ENCODE assay signal across 8 cellular contexts in the genomic region with DNA sequence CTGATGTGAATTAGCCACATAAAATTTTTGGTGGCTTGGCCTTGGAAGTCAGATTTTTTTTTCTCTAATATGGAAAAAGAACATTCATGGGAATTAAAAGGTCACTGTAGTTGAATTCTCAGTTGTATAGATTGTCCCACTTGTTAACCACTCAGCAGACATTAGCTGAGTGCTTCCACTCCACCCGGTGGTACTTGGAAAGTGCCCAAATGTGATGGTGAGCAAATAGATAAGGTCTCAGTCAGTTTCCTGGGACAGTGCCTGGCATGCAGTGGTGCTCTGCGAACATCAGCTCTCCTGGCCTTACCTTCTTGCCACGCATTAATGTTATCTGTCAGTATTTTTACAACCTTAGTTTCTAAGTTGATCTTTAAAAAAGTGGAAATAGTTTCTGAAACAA. TPM values are rescaled to one million over a fixed set of nuclear protein-coding genes. Genes with fewer than 3 reads are reported as not detected.
A peak's percentile ranks its signal among the peaks of the same experiment; 100 is the strongest.
DNase-seq lines count a peak whose midpoint lies in the region; ATAC-seq and TF ChIP-seq lines count a peak whose summit lies in the region.

No MANE protein-coding gene starts in this region.

- peak overlapping the region; percentile 82 for H3K9ac ChIP-seq in MM.1S (ENCODE audit: low read length)

- no peaks in the 10 kb centered on the region for H3K9me3 ChIP-seq in CD8-positive, alpha-beta T cell (ENCODE audit: low read length)
- H3K9me3 ChIP-seq in MM.1S (replicated peaks; ENCODE audit: insufficient read depth, low read length), result no peaks in the 10 kb centered on the region
- no peaks in the 10 kb centered on the region for H3K9me3 ChIP-seq in muscle layer of duodenum (ENCODE audit: control insufficient read depth in 1 of 2, low read length in 2 of 2)

- H3K4me3 ChIP-seq in CD8-positive, alpha-beta T cell (ENCODE audit: low read depth, low read length), result peak overlapping the region; percentile 78
- H3K4me3 ChIP-seq in MM.1S (ENCODE audit: low read length), result peak overlapping the region; percentile 90
- H3K4me3 ChIP-seq in muscle layer of duodenum (ENCODE audit: low read depth in 1 of 2, low read length in 2 of 2), result peak overlapping the region; percentile 87 to 97

- H3K79me2 ChIP-seq in MM.1S (ENCODE audit: low read length), result peaks cover 99% of the 10 kb centered on the region

- peaks cover 46% of the 10 kb centered on the region for H3K4me1 ChIP-seq in CD8-positive, alpha-beta T cell (ENCODE audit: insufficient read depth, low read length)
- H3K4me1 ChIP-seq in MM.1S (ENCODE audit: low read length) (peaks cover 17% of the 10 kb centered on the region), muscle layer of duodenum (ENCODE audit: control insufficient read depth in 1 of 2, insufficient read depth in 2 of 2, low read length in 2 of 2) (peaks cover 7 to 52% of the 10 kb centered on the region in 2 donors)

- H3K36me3 ChIP-seq in CD8-positive, alpha-beta T cell (ENCODE audit: insufficient read depth, low read length), result no peaks in the 10 kb centered on the region
- no peaks in the 10 kb centered on the region; the same call in 1 of the 2 replicates for H3K36me3 ChIP-seq in MM.1S (replicated peaks; ENCODE audit: insufficient read depth, low read length)
- no peaks in the 10 kb centered on the region for H3K36me3 ChIP-seq in muscle layer of duodenum (ENCODE audit: control insufficient read depth in 1 of 2, insufficient read depth in 2 of 2, low read length in 2 of 2)

- peaks cover 32% of the 10 kb centered on the region for H4K20me1 ChIP-seq in MM.1S (ENCODE audit: insufficient read depth, low read length)

- intact Hi-C loops in CD8-positive, alpha-beta T cell (cut with DNase I, micrococcal nuclease), result no loop called here
- intact Hi-C loops in dendritic cell treated with granulocyte-macrophage colony-stimulating factor and Interleukin-4, amounts not matched to agents 40 ng/mL and 50 ng/mL, for 4 days (cut with micrococcal nuclease), result no loop called here

- no peaks in the 10 kb centered on the region for H3K27me3 Mint-ChIP-seq in CD8-positive, alpha-beta T cell (ENCODE audit: low read depth)
- H3K27me3 Mint-ChIP-seq in dendritic cell treated with granulocyte-macrophage colony-stimulating factor and Interleukin-4, amounts not matched to agents 40 ng/mL and 50 ng/mL, for 4 days, result no peaks in the 10 kb centered on the region

- DNase-seq in CD8-positive, alpha-beta T cell, result no peak
- DNase-seq in MM.1S, result no peak
- no peak for DNase-seq in GDM1 (lab: John Stamatoyannopoulos, UW)
- no peak for DNase-seq in Ammon's horn (ENCODE audit: low spot score)

- H3K9me2 ChIP-seq in MM.1S (replicated peaks; ENCODE audit: insufficient read depth, low read length), result no peaks in the 10 kb centered on the region

- H3K27me3 ChIP-seq in CD8-positive, alpha-beta T cell (ENCODE audit: insufficient read depth, low read length), result no peaks in the 10 kb centered on the region
- H3K27me3 ChIP-seq in MM.1S (replicated peaks; ENCODE audit: insufficient read depth, low read length) (no peaks in the 10 kb centered on the region), muscle layer of duodenum (ENCODE audit: low read depth, low read length) (no peaks in the 10 kb centered on the region)

- CTCF ChIA-PET in CD8-positive, alpha-beta T cell (lab: Charles Lee), result no interaction called here

- no peak overlapping the region for H3K4me3 Mint-ChIP-seq in CD8-positive, alpha-beta T cell
- peak overlapping the region; percentile 23 for H3K4me3 Mint-ChIP-seq in dendritic cell treated with granulocyte-macrophage colony-stimulating factor and Interleukin-4, amounts not matched to agents 40 ng/mL and 50 ng/mL, for 4 days

- no peak overlapping the region for H2AFZ ChIP-seq in MM.1S (ENCODE audit: low read length)

- ATAC-seq in CD8-positive, alpha-beta T cell, result no peak
- no peak for ATAC-seq in HG03442 (IDR thresholded peaks at IDR 0.05; ENCODE audit: unreplicated experiment)
- no peak for ATAC-seq in HG03280 (IDR thresholded peaks at IDR 0.05; ENCODE audit: unreplicated experiment)

- POLR2A ChIA-PET in CD8-positive, alpha-beta T cell (lab: Charles Lee), result interaction anchor here (0.9 to 1.1 kb wide), 2 partner anchors 20 to 29 kb away, joined by 3 to 4 read pairs; partner anchors contain the start of gene TAF3

- H3K4me1 Mint-ChIP-seq in CD8-positive, alpha-beta T cell (ENCODE audit: low read depth), result peaks cover 68% of the 10 kb centered on the region
- H3K4me1 Mint-ChIP-seq in dendritic cell treated with granulocyte-macrophage colony-stimulating factor and Interleukin-4, amounts not matched to agents 40 ng/mL and 50 ng/mL, for 4 days (ENCODE audit: low read depth), result peaks cover 48% of the 10 kb centered on the region

- no peaks in the 10 kb centered on the region for H3F3A ChIP-seq in MM.1S (ENCODE audit: insufficient read depth, low read length)

- no peaks in the 10 kb centered on the region for H3K9me3 Mint-ChIP-seq in CD8-positive, alpha-beta T cell
- H3K9me3 Mint-ChIP-seq in dendritic cell treated with granulocyte-macrophage colony-stimulating factor and Interleukin-4, amounts not matched to agents 40 ng/mL and 50 ng/mL, for 4 days, result no peaks in the 10 kb centered on the region

- TF ChIP-seq CTCF in CD8-positive, alpha-beta T cell (IDR thresholded peaks at IDR 0.05), result no peak
- TF ChIP-seq CTCF in MM.1S (IDR thresholded peaks at IDR 0.05; ENCODE audit: low read length), result no peak

- peak overlapping the region; percentile 94 for H3K4me2 ChIP-seq in MM.1S (ENCODE audit: low read depth, low read length)

- H3K36me3 Mint-ChIP-seq in CD8-positive, alpha-beta T cell, result peaks cover 32% of the 10 kb centered on the region
- H3K36me3 Mint-ChIP-seq in dendritic cell treated with granulocyte-macrophage colony-stimulating factor and Interleukin-4, amounts not matched to agents 40 ng/mL and 50 ng/mL, for 4 days (ENCODE audit: low read depth), result peaks cover 39% of the 10 kb centered on the region

- H3K27ac Mint-ChIP-seq in CD8-positive, alpha-beta T cell, result no peak overlapping the region
- no peak overlapping the region for H3K27ac Mint-ChIP-seq in dendritic cell treated with granulocyte-macrophage colony-stimulating factor and Interleukin-4, amounts not matched to agents 40 ng/mL and 50 ng/mL, for 4 days

- peak overlapping the region; percentile 73 for H3K27ac ChIP-seq in CD8-positive, alpha-beta T cell (ENCODE audit: low read depth, low read length)
- H3K27ac ChIP-seq in MM.1S (ENCODE audit: low read length), result no peak overlapping the region
- H3K27ac ChIP-seq in muscle layer of duodenum (ENCODE audit: low read length), result peak overlapping the region; percentile 86

RNA-seq across cellular contexts. Expression of gene ATP5F1C, which starts 1.4 kb away (rescaled TPM):
- total RNA-seq in CD8-positive, alpha-beta T cell, result 100 to 1,000 TPM; 127 to 132 TPM

RNA-seq across cellular contexts. Expression of gene KIN, which starts 1.6 kb away (rescaled TPM):
- 10 to 100 TPM; 10.2 to 13.0 TPM for total RNA-seq in CD8-positive, alpha-beta T cell

RNA-seq across cellular contexts. Expression of gene TAF3, which starts 28.9 kb away (rescaled TPM):
- total RNA-seq in CD8-positive, alpha-beta T cell, result 10 to 100 TPM; 12.1 to 12.4 TPM
